In the genomic region with DNA sequence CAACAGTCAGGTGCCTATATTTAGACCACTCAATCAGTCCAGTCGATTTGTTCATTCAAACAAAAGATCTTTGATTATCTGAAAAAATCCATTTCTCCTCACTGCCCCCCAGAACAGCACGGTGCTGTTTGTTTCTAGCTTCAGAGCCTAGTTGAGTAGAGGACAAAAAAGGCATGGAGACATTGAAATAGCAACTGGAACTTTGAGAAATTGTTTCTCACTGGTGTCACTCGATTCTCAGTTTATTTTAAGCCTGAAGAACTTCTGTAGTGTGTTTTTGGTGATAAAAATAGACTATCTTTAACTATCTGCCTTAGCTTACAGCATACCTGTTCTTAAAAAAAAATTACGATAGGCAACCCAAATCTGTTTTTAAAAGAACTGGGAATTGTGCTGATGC, we compare ENCODE assay signal across 12 cellular contexts.
DNase-seq lines count a peak whose midpoint lies in the region; ATAC-seq and TF ChIP-seq lines count a peak whose summit lies in the region.
"Had no signal": no experiment of that assay in that cellular context is flagged by ENCODE, and none has a peak within 500 bp of the region (broad histone marks: within the 10 kb centered on the region; RNA-seq: fewer than 3 reads in every experiment).

No MANE protein-coding gene starts in this region.

- ATAC-seq in Right ventricle myocardium superior (ENCODE audit: poor library complexity), result peak; percentile 9

- no peaks in the 10 kb centered on the region for H3K27me3 Mint-ChIP-seq in brain
- H3K27me3 Mint-ChIP-seq in T-helper 2 cell treated with Interferon-gamma antibody and Interleukin-4, amounts not matched to agents 5 μg/mL and 100 μg/mL, for 36 hours (ENCODE audit: low read depth), result no peaks in the 10 kb centered on the region
- H3K27me3 Mint-ChIP-seq: activated naive CD8-positive, alpha-beta T cell had no signal

- H3K27ac ChIP-seq in layer of hippocampus (ENCODE audit: low read depth, low read length), result peak overlapping the region; percentile 93
- H3K27ac ChIP-seq in tibial nerve, result peak overlapping the region in 3 of 4 donors; percentile 2 to 70 (median 59)
- H3K27ac ChIP-seq: Peyer's patch had no signal

- H3K4me3 Mint-ChIP-seq in brain, result peak overlapping the region in 3 of 5 experiments; percentile 38 to 82 (median 76)
- no peak overlapping the region for H3K4me3 Mint-ChIP-seq in T-helper 2 cell treated with Interferon-gamma antibody and Interleukin-4, amounts not matched to agents 5 μg/mL and 100 μg/mL, for 36 hours
- H3K4me3 Mint-ChIP-seq: activated naive CD8-positive, alpha-beta T cell had no signal

- no peak for TF ChIP-seq EP300 in tibial nerve (IDR thresholded peaks at IDR 0.05)

- WGBS in tibial nerve, 2 donors, result 42 to 50% methylated on average over 4 of the region's 4 CpGs

- peaks cover 90% of the 10 kb centered on the region for H3K4me1 Mint-ChIP-seq in brain
- peaks cover 48% of the 10 kb centered on the region for H3K4me1 Mint-ChIP-seq in T-helper 2 cell treated with Interferon-gamma antibody and Interleukin-4, amounts not matched to agents 5 μg/mL and 100 μg/mL, for 36 hours (ENCODE audit: low read depth)

- H3K27ac Mint-ChIP-seq in brain, result peak overlapping the region in 4 of 5 experiments; percentile 77 to 93 (median 86)
- no peak overlapping the region for H3K27ac Mint-ChIP-seq in T-helper 2 cell treated with Interferon-gamma antibody and Interleukin-4, amounts not matched to agents 5 μg/mL and 100 μg/mL, for 36 hours

- TF ChIP-seq POLR2A in tibial nerve (IDR thresholded peaks at IDR 0.05), result no peak

- H3K9me3 ChIP-seq in tibial nerve, result no peaks in the 10 kb centered on the region
- H3K9me3 ChIP-seq: Peyer's patch had no signal

- TF ChIP-seq CTCF in brain (conservative IDR thresholded peaks at IDR 0.05) (no peak), tibial nerve (IDR thresholded peaks at IDR 0.05) (no peak)

- H3K36me3 ChIP-seq in tibial nerve, result no peaks in the 10 kb centered on the region

- no peaks in the 10 kb centered on the region for H3K9me3 Mint-ChIP-seq in brain
- H3K9me3 Mint-ChIP-seq in T-helper 2 cell treated with Interferon-gamma antibody and Interleukin-4, amounts not matched to agents 5 μg/mL and 100 μg/mL, for 36 hours, result no peaks in the 10 kb centered on the region

- intact Hi-C loops in Right ventricle myocardium superior (cut with DNase I), result no loop called here
- intact Hi-C loops in cardiac septum (cut with DNase I), result loop anchor here (5.0 kb wide), 2 partner anchors 59 to 66 kb away; partner anchors contain the start of gene ARHGAP35

- H3K4me1 ChIP-seq in tibial nerve, result peaks cover 0 to 75% (median 54%) of the 10 kb centered on the region in 4 donors

- DNase-seq in Right ventricle myocardium superior (no peak), cardiac septum (ENCODE audit: low spot score) (no peak), tibial nerve (ENCODE audit: low spot score in 2 of 2) (no peak), HuH-7 (ENCODE audit: low spot score) (no peak), DMS53 treated with DMSO at 0.1 percent for 48 hours (lab: John Stamatoyannopoulos, UW; ENCODE audit: unreplicated experiment) (no peak)
- no peak for DNase-seq in T-helper 2 cell treated with Interferon-gamma antibody and Interleukin-4, amounts not matched to agents 5 μg/mL and 100 μg/mL, for 36 hours (ENCODE audit: low spot score)
- DNase-seq: EL, NCI-H1105 treated with DMSO at 0.1 percent for 48 hours, Peyer's patch had no signal

- H3K27me3 ChIP-seq in layer of hippocampus (ENCODE audit: control insufficient read depth, insufficient read depth, low read length), result no peaks in the 10 kb centered on the region
- H3K27me3 ChIP-seq in tibial nerve, result no peaks in the 10 kb centered on the region
- H3K27me3 ChIP-seq: Peyer's patch had no signal

- H3K36me3 Mint-ChIP-seq in brain, result peaks cover under 1% of the 10 kb centered on the region
- peaks cover 7% of the 10 kb centered on the region for H3K36me3 Mint-ChIP-seq in T-helper 2 cell treated with Interferon-gamma antibody and Interleukin-4, amounts not matched to agents 5 μg/mL and 100 μg/mL, for 36 hours (ENCODE audit: low read depth)

- H3K4me3 ChIP-seq in tibial nerve, result no peak overlapping the region
- H3K4me3 ChIP-seq: Peyer's patch had no signal
